Comparison of ENCODE assay signal across 2 cellular contexts in the genomic region with DNA sequence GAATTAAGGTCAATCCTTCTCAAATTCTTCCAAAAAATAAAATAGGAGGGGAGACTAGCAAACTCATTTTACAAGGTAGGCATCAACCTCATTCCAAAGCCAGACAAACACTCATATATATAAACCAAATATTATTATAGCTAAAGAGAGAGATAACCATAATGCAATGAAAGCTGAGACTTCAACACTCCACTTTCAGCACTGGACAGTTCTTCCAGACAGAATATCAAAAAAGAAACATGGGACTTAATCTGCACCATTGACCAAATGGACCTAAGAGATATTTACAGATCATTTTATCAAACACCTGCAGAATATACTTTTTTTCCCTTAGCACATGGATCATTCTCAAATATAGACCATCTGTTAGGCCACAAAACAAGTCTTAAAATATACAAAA.
TF ChIP-seq lines count a peak whose summit lies in the region.

No MANE protein-coding gene starts in this region.

TF ChIP-seq in liver, 16 proteins besides CTCF, POLR2A, EP300 and RAD21 (continued from another document):
- TF ChIP-seq, protein P1, sequence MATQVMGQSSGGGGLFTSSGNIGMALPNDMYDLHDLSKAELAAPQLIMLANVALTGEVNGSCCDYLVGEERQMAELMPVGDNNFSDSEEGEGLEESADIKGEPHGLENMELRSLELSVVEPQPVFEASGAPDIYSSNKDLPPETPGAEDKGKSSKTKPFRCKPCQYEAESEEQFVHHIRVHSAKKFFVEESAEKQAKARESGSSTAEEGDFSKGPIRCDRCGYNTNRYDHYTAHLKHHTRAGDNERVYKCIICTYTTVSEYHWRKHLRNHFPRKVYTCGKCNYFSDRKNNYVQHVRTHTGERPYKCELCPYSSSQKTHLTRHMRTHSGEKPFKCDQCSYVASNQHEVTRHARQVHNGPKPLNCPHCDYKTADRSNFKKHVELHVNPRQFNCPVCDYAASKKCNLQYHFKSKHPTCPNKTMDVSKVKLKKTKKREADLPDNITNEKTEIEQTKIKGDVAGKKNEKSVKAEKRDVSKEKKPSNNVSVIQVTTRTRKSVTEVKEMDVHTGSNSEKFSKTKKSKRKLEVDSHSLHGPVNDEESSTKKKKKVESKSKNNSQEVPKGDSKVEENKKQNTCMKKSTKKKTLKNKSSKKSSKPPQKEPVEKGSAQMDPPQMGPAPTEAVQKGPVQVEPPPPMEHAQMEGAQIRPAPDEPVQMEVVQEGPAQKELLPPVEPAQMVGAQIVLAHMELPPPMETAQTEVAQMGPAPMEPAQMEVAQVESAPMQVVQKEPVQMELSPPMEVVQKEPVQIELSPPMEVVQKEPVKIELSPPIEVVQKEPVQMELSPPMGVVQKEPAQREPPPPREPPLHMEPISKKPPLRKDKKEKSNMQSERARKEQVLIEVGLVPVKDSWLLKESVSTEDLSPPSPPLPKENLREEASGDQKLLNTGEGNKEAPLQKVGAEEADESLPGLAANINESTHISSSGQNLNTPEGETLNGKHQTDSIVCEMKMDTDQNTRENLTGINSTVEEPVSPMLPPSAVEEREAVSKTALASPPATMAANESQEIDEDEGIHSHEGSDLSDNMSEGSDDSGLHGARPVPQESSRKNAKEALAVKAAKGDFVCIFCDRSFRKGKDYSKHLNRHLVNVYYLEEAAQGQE (IDR thresholded peaks at IDR 0.05): peak; percentile 81
- no peak for TF ChIP-seq EGR1 (IDR thresholded peaks at IDR 0.05; ENCODE audit: low read depth in 2 of 2)

TF ChIP-seq in HepG2, 621 proteins besides CTCF, POLR2A, EP300 and RAD21:
- TF ChIP-seq, protein P1 (IDR thresholded peaks at IDR 0.05; ENCODE audit: borderline replicate concordance in 1 of 2, low read depth in 1 of 2, low read length in 2 of 2): peak in 1 of 2 experiments; percentile 83; a peak in 3 of 4 replicates
- TF ChIP-seq, protein P2, sequence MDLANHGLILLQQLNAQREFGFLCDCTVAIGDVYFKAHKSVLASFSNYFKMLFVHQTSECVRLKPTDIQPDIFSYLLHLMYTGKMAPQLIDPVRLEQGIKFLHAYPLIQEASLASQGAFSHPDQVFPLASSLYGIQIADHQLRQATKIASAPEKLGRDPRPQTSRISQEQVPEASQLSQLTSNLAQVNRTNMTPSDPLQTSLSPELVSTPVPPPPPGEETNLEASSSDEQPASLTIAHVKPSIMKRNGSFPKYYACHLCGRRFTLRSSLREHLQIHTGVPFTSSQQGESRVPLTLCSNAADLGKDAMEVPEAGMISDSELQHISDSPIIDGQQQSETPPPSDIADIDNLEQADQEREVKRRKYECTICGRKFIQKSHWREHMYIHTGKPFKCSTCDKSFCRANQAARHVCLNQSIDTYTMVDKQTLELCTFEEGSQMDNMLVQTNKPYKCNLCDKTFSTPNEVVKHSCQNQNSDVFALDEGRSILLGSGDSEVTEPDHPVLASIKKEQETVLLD (CRISPR knock-in tag; IDR thresholded peaks at IDR 0.05; ENCODE audit: low read depth): no peak
- no peak for TF ChIP-seq RFXANK (CRISPR knock-in tag; IDR thresholded peaks at IDR 0.05)
